Comparison of ENCODE assay signal across 18 cellular contexts in genomic region chr19:41411094-41411493, GRCh38. TPM values are rescaled to one million over a fixed set of nuclear protein-coding genes. Genes with fewer than 3 reads are reported as not detected.
"Had no signal": no experiment of that assay in that cellular context is flagged by ENCODE, and none has a peak within 500 bp of the region (broad histone marks: within the 10 kb centered on the region; RNA-seq: fewer than 3 reads in every experiment).

No MANE protein-coding gene starts in this region.

- H3K4me3 ChIP-seq: sigmoid colon, thyroid gland, uterus had no signal

- H3K4me1 ChIP-seq: uterus had no signal

- H3K27ac Mint-ChIP-seq: mesothelial cell of epicardium had no signal

- H3K27me3 ChIP-seq: sigmoid colon, thyroid gland, uterus had no signal

- H3K27ac ChIP-seq: uterus had no signal

- H3K9me3 ChIP-seq: sigmoid colon, thyroid gland, uterus had no signal

- H3K9me3 Mint-ChIP-seq: mesothelial cell of epicardium had no signal

- DNase-seq: activated CD4-positive, alpha-beta T cell treated with anti-CD3 and anti-CD28 coated beads, Interleukin-2, amount 50 U/mL, for 1 hour; activated CD8-positive, alpha-beta memory T cell treated with anti-CD3 and anti-CD28 coated beads for 24 hours; activated naive CD4-positive, alpha-beta T cell treated with Interleukin-2 at 50 U/mL for 16 hours; aorta; erythroblast; sigmoid colon; stimulated activated CD4-positive, alpha-beta T cell treated with anti-CD3 and anti-CD28 coated beads, Interleukin-1b, Interleukin-23, amount 100 ng/mL, for 48 hours; uterus had no signal

- H3K4me3 Mint-ChIP-seq: mesothelial cell of epicardium had no signal

- H3K36me3 ChIP-seq: uterus had no signal

RNA-seq across cellular contexts. Expression of gene B3GNT8, which starts 16.1 kb away (rescaled TPM):
- total RNA-seq: myocyte had no signal

RNA-seq across cellular contexts. Expression of gene ERICH4, which starts 31.9 kb away (rescaled TPM):
- total RNA-seq: aorta, bronchial epithelial cell, chondrocyte, dermis microvascular lymphatic vessel endothelial cell, kidney, liver, mesothelial cell of epicardium, myocyte, osteocyte, pulmonary artery endothelial cell, sigmoid colon, thyroid gland, uterus had no signal
